ENCODE assay signal across 20 cellular contexts in the genomic region with DNA sequence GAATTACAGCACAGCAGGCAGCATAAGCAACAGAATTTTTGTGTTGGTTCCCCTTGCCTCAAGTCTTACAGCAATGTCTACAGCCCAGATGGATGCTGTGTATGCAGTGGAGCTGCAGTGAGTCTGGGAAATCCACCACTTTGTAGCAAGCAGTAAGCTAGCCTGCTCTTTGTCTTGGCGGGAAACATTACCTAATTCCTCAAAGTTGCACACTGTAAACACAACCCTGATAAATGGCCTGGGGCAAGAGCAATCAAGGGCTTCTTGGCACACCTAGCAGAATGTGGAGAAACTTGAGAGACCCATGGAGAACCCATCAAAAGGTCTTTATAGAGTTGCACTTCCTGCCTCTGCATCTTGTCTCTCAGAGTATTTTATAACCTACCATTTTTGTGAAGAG.
DNase-seq lines count a peak whose midpoint lies in the region; TF ChIP-seq lines count a peak whose summit lies in the region.
"Had no signal": no experiment of that assay in that cellular context is flagged by ENCODE, and none has a peak within 500 bp of the region (broad histone marks: within the 10 kb centered on the region; RNA-seq: fewer than 3 reads in every experiment).

No MANE protein-coding gene starts in this region.

- no peaks in the 10 kb centered on the region for H3K4me1 ChIP-seq in breast epithelium
- H3K4me1 ChIP-seq: SJCRH30 had no signal

- no peak overlapping the region for H3K4me3 ChIP-seq in breast epithelium
- H3K4me3 ChIP-seq in SK-N-MC = no peak overlapping the region
- H3K4me3 ChIP-seq: SJCRH30 had no signal

- H3K27ac ChIP-seq in breast epithelium (no peak overlapping the region), SK-N-MC (no peak overlapping the region)
- H3K27ac ChIP-seq: SJCRH30 had no signal

- TF ChIP-seq POLR2A in breast epithelium (IDR thresholded peaks at IDR 0.05) = no peak

- no peaks in the 10 kb centered on the region for H3K36me3 ChIP-seq in breast epithelium
- H3K36me3 ChIP-seq in SK-N-MC (ENCODE audit: insufficient read depth, low read length) = no peaks in the 10 kb centered on the region
- H3K36me3 ChIP-seq: SJCRH30 had no signal

- peak; percentile 2 for DNase-seq in MCF 10A (ENCODE audit: unreplicated experiment)
- no peak for DNase-seq in breast epithelium (ENCODE audit: low spot score in 2 of 2)
- peak; percentile 26 for DNase-seq in SK-N-MC (ENCODE audit: low read depth, low spot score)
- peak; percentile 3 for DNase-seq in left kidney (ENCODE audit: low read depth, low spot score)
- DNase-seq in iPS-NIHi11 (ENCODE audit: low spot score) = no peak
- no peak for DNase-seq in NCI-H446 treated with DMSO at 0.1 percent for 48 hours (lab: John Stamatoyannopoulos, UW)
- DNase-seq in stimulated activated CD4-positive, alpha-beta T cell treated with anti-CD3 and anti-CD28 coated beads, Interleukin-15, amount 100 ng/mL, for 24 hours = no peak
- DNase-seq in COR-L47 (lab: John Stamatoyannopoulos, UW) = no peak
- DNase-seq: AML-193; C1 segment of cervical spinal cord; CD8-positive, alpha-beta T cell; DMS53; GF-D8; Kasumi-1; NCI-H1092 treated with DMSO at 0.1 percent for 48 hours; NCI-H1436 treated with DMSO at 0.1 percent for 48 hours; NCI-H2081; NCI-H748 treated with DMSO at 0.1 percent for 48 hours; NK-92 treated with Interleukin-12 subunit alpha and Interleukin-12 subunit beta, amount 100 ng/mL, for 24 hours had no signal

- CTCF ChIA-PET in MCF 10A (lab: Yijun Ruan, JAX) = interaction anchor here (0.7 kb wide), 1 partner anchor 1098 kb away, joined by 3 read pairs; no protein-coding TSS in a partner anchor

- no peaks in the 10 kb centered on the region for H3K36me3 Mint-ChIP-seq in MCF 10A (ENCODE audit: insufficient read depth, unreplicated experiment)
- H3K36me3 Mint-ChIP-seq: CD8-positive, alpha-beta T cell had no signal

- intact Hi-C loops in MCF 10A (cut with micrococcal nuclease) = no loop called here
- intact Hi-C loops in breast epithelium (cut with DNase I; ENCODE audit: low total_unique reads) = no loop called here

- TF ChIP-seq CTCF in MCF 10A (IDR thresholded peaks at IDR 0.05; ENCODE audit: unreplicated experiment) (no peak), breast epithelium (IDR thresholded peaks at IDR 0.05) (no peak)

- H3K9me3 ChIP-seq in breast epithelium (no peaks in the 10 kb centered on the region), SK-N-MC (ENCODE audit: low read depth, low read length) (no peaks in the 10 kb centered on the region)
- H3K9me3 ChIP-seq: SJCRH30 had no signal

- no peak overlapping the region for H3K9ac ChIP-seq in SK-N-MC (ENCODE audit: insufficient read length)

- H3K27me3 ChIP-seq in breast epithelium = no peaks in the 10 kb centered on the region
- H3K27me3 ChIP-seq: SJCRH30 had no signal

- H3K27ac Mint-ChIP-seq in MCF 10A (ENCODE audit: low read depth, unreplicated experiment) = no peak overlapping the region
- H3K27ac Mint-ChIP-seq: CD8-positive, alpha-beta T cell had no signal

- no peaks in the 10 kb centered on the region for H3K4me1 Mint-ChIP-seq in MCF 10A (ENCODE audit: insufficient read depth, unreplicated experiment)

- H3K27me3 Mint-ChIP-seq in MCF 10A (ENCODE audit: insufficient read depth, unreplicated experiment) = peaks cover 30% of the 10 kb centered on the region

- POLR2A ChIA-PET in MCF 10A (lab: Yijun Ruan, JAX) = no interaction called here

- no peaks in the 10 kb centered on the region for H3K9me3 Mint-ChIP-seq in MCF 10A (ENCODE audit: unreplicated experiment)
- H3K9me3 Mint-ChIP-seq: CD8-positive, alpha-beta T cell had no signal

- no TSS peak for BruUV-seq in MCF 10A (replicated peaks; lab: Mats Ljungman, UMichigan)

- H3K4me3 Mint-ChIP-seq in MCF 10A (ENCODE audit: unreplicated experiment) = no peak overlapping the region
- H3K4me3 Mint-ChIP-seq: CD8-positive, alpha-beta T cell had no signal

Comparison
In these comparisons a context has a peak if more than half of its experiments do, and no peak if none do; other contexts are left out.
1. DNase-seq: peak in MCF 10A (single experiment), SK-N-MC (single experiment) and left kidney (single experiment); none in breast epithelium (0 of 2), iPS-NIHi11 (single experiment), NCI-H446 treated with DMSO at 0.1 percent for 48 hours (single experiment), stimulated activated CD4-positive, alpha-beta T cell treated with anti-CD3 and anti-CD28 coated beads, Interleukin-15, amount 100 ng/mL, for 24 hours (single experiment) and COR-L47 (single experiment).